1 cellular context compared by ENCODE assay signal in the genomic region with DNA sequence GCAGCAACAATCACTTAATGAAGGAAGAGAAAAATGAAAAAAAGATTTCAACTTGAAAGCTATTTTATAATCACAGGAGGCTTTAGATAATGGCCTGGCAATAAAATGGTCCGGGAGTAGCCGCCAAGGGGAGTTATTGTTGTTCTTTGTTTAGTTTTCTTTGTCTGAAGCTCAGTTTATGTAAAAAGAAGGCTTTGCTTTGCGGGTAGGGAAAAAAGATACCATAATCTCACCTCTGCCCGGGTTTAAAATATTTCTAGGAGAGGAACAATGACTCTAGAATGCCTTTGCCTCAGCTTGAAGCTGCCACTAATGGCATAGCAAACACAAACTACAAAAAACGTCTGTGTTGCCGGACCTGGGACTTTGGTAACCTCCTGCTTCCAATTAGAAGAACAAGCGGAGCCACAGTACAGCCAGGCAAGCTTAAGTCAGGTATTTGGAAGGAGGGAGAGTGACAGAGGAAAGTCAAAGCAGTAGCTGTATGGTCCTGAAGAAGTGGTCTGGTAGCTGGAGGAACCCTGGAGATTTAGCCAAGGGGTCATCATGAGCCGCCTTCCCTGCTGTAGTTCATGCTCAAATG.
TF ChIP-seq lines count a peak whose summit lies in the region.

No MANE protein-coding gene starts in this region.

TF ChIP-seq in H1, 55 proteins besides CTCF, POLR2A, EP300 and RAD21 (continued from another document):
- TF ChIP-seq GTF2F1 (IDR thresholded peaks at IDR 0.05; ENCODE audit: borderline replicate concordance, low read depth, low read length), result no peak
TF ChIP-seq in H1: peak in this region for 0.
